11 cellular contexts compared by ENCODE assay signal in genomic region chr5:65101706-65102105, GRCh38.
DNase-seq lines count a peak whose midpoint lies in the region; TF ChIP-seq lines count a peak whose summit lies in the region.
"Had no signal": no experiment of that assay in that cellular context is flagged by ENCODE, and none has a peak within 500 bp of the region (broad histone marks: within the 10 kb centered on the region; RNA-seq: fewer than 3 reads in every experiment).

No MANE protein-coding gene starts in this region.

- H3K4me1 ChIP-seq in hepatocyte (ENCODE audit: insufficient read depth) (peaks cover 19% of the 10 kb centered on the region), testis (peaks cover 12% of the 10 kb centered on the region)

- WGBS in hepatocyte (ENCODE audit: low lambda C conversion rate, missing lambda C conversion rate) = 54% methylated on average over 7 of the region's 7 CpGs
- WGBS in testis, 2 donors = 51 to 65% methylated on average over 7 of the region's 7 CpGs

- no peaks in the 10 kb centered on the region for H3K9me2 ChIP-seq in hepatocyte (replicated peaks; ENCODE audit: insufficient read depth)

- no peaks in the 10 kb centered on the region for H3K36me3 ChIP-seq in hepatocyte (replicated peaks; ENCODE audit: insufficient read depth, low read depth)
- no peaks in the 10 kb centered on the region for H3K36me3 ChIP-seq in testis (ENCODE audit: low read depth, missing control alignments)

- TF ChIP-seq CTCF in hepatocyte (IDR thresholded peaks at IDR 0.05; ENCODE audit: poor library complexity) (no peak), testis (IDR thresholded peaks at IDR 0.05) (no peak)

- H3K79me2 ChIP-seq in hepatocyte = no peaks in the 10 kb centered on the region

- peaks cover 30% of the 10 kb centered on the region for H3K4me1 Mint-ChIP-seq in activated CD4-positive, alpha-beta T cell treated with anti-CD3 and anti-CD28 coated beads, Interleukin-2, amount 10 ng/mL, durations not matched to agents 24 days and 14 days

- TF ChIP-seq POLR2A in testis (IDR thresholded peaks at IDR 0.05) = no peak

- peak; percentile 24 for DNase-seq in activated CD4-positive, alpha-beta T cell treated with anti-CD3 and anti-CD28 coated beads, Interleukin-2, amount 10 ng/mL, durations not matched to agents 24 days and 14 days
- DNase-seq in activated CD4-positive, alpha-beta T cell treated with anti-CD3 and anti-CD28 coated beads, Interleukin-2, amount 50 U/mL, for 48 hours = no peak
- DNase-seq in amniotic epithelial cell (ENCODE audit: low read depth) = peak; percentile 75
- no peak for DNase-seq in hepatocyte (ENCODE audit: low spot score)
- DNase-seq in testis = no peak
- no peak for DNase-seq in NCI-H748 treated with DMSO at 0.1 percent for 48 hours (lab: John Stamatoyannopoulos, UW)
- DNase-seq in NCI-H1105 (lab: John Stamatoyannopoulos, UW) = no peak
- no peak for DNase-seq in GM19240 (ENCODE audit: insufficient read length, low spot score)
- DNase-seq: activated naive CD4-positive, alpha-beta T cell had no signal

- H3K36me3 Mint-ChIP-seq in activated CD4-positive, alpha-beta T cell treated with anti-CD3 and anti-CD28 coated beads, Interleukin-2, amount 10 ng/mL, durations not matched to agents 24 days and 14 days (ENCODE audit: low read depth) = no peaks in the 10 kb centered on the region

- H3K27me3 ChIP-seq in hepatocyte = no peaks in the 10 kb centered on the region
- H3K27me3 ChIP-seq in testis = no peaks in the 10 kb centered on the region

- H2AFZ ChIP-seq in hepatocyte = peak overlapping the region; percentile 44

- intact Hi-C loops in activated CD4-positive, alpha-beta T cell treated with anti-CD3 and anti-CD28 coated beads, Interleukin-2, amount 10 ng/mL, durations not matched to agents 24 days and 14 days (cut with micrococcal nuclease) = loop anchor here (2.0 to 10.0 kb wide), 3 partner anchors 65 to 287 kb away; no protein-coding TSS in a partner anchor
- intact Hi-C loops in testis (cut with DNase I; ENCODE audit: low total_unique reads) = no loop called here

- no peaks in the 10 kb centered on the region for H4K20me1 ChIP-seq in hepatocyte (ENCODE audit: insufficient read depth, poor library complexity, severe bottlenecking)

- H3K4me3 ChIP-seq in hepatocyte (no peak overlapping the region), testis (peak overlapping the region in 1 of 2 donors; percentile 72)
- H3K4me3 ChIP-seq: A549 had no signal

- H3K4me3 Mint-ChIP-seq in activated CD4-positive, alpha-beta T cell treated with anti-CD3 and anti-CD28 coated beads, Interleukin-2, amount 10 ng/mL, durations not matched to agents 24 days and 14 days = no peak overlapping the region

- peak overlapping the region; percentile 94 for H3K27ac ChIP-seq in hepatocyte
- H3K27ac ChIP-seq in testis = peak overlapping the region; percentile 87 to 91
- H3K27ac ChIP-seq: PC-9 had no signal

- H3K4me2 ChIP-seq in hepatocyte = peak overlapping the region; percentile 70

- H3K9me3 Mint-ChIP-seq in activated CD4-positive, alpha-beta T cell treated with anti-CD3 and anti-CD28 coated beads, Interleukin-2, amount 10 ng/mL, durations not matched to agents 24 days and 14 days = no peaks in the 10 kb centered on the region

- peaks cover 13% of the 10 kb centered on the region for H3K27me3 Mint-ChIP-seq in activated CD4-positive, alpha-beta T cell treated with anti-CD3 and anti-CD28 coated beads, Interleukin-2, amount 10 ng/mL, durations not matched to agents 24 days and 14 days

- H3K9me3 ChIP-seq in hepatocyte (ENCODE audit: low read depth) (no peaks in the 10 kb centered on the region), testis (no peaks in the 10 kb centered on the region)
- H3K9me3 ChIP-seq: A549 had no signal

- no peak overlapping the region for H3K27ac Mint-ChIP-seq in activated CD4-positive, alpha-beta T cell treated with anti-CD3 and anti-CD28 coated beads, Interleukin-2, amount 10 ng/mL, durations not matched to agents 24 days and 14 days

Comparison
In these comparisons a context has a peak if more than half of its experiments do, and no peak if none do; other contexts are left out.
1. DNase-seq: peak in activated CD4-positive, alpha-beta T cell treated with anti-CD3 and anti-CD28 coated beads, Interleukin-2, amount 10 ng/mL, durations not matched to agents 24 days and 14 days (single experiment) and amniotic epithelial cell (single experiment); none in activated CD4-positive, alpha-beta T cell treated with anti-CD3 and anti-CD28 coated beads, Interleukin-2, amount 50 U/mL, for 48 hours (0 of 2), hepatocyte (single experiment), testis (single experiment), NCI-H748 treated with DMSO at 0.1 percent for 48 hours (single experiment), NCI-H1105 (single experiment) and GM19240 (single experiment).